In genomic region chr12:50765325-50765911, GRCh38 we compare ENCODE assay signal across 8 cellular contexts. TPM values are rescaled to one million over a fixed set of nuclear protein-coding genes. Genes with fewer than 3 reads are reported as not detected.
DNase-seq lines count a peak whose midpoint lies in the region; ATAC-seq, FAIRE-seq and TF ChIP-seq lines count a peak whose summit lies in the region.

No MANE protein-coding gene starts in this region.

- H3K27me3 ChIP-seq in ACC112 (ENCODE audit: insufficient read depth, low read length) = no peaks in the 10 kb centered on the region
- H3K27me3 ChIP-seq in breast epithelium = no peaks in the 10 kb centered on the region
- H3K27me3 ChIP-seq in small intestine (ENCODE audit: control insufficient read depth in 2 of 2, insufficient read depth in 2 of 2, low read length in 2 of 2) = no peaks in the 10 kb centered on the region

- H3K4me1 ChIP-seq in ACC112 (ENCODE audit: control insufficient read depth, insufficient read depth, low read length, unreplicated experiment) (peaks cover 17% of the 10 kb centered on the region), breast epithelium (peaks cover 4 to 5% of the 10 kb centered on the region in 2 donors), small intestine (ENCODE audit: control insufficient read depth in 2 of 2, insufficient read depth in 1 of 2, low read depth in 1 of 2, low read length in 1 of 2) (peaks cover 0 to 4% of the 10 kb centered on the region in 2 donors)

- H3K27me3 Mint-ChIP-seq in immature natural killer cell (ENCODE audit: low read depth in 3 of 3) = peaks cover 16 to 25% (median 25%) of the 10 kb centered on the region in 3 donors

- H3K4me1 Mint-ChIP-seq in immature natural killer cell = peaks cover 38 to 57% of the 10 kb centered on the region in 2 donors

- FAIRE-seq in GM12891 (lab: Jason Lieb, UNC) (peak; percentile 43), small intestine (lab: Jason Lieb, UNC) (no peak)

- no peaks in the 10 kb centered on the region for H3K36me3 Mint-ChIP-seq in immature natural killer cell

- peak overlapping the region; percentile 52 for H2AFZ ChIP-seq in ACC112 (ENCODE audit: low read length, unreplicated experiment)

- H3K9me3 ChIP-seq in breast epithelium = no peaks in the 10 kb centered on the region
- H3K9me3 ChIP-seq in small intestine (ENCODE audit: control insufficient read depth, low read depth) = no peaks in the 10 kb centered on the region

- peak overlapping the region; percentile 95 for H3K4me3 ChIP-seq in ACC112 (ENCODE audit: low read depth, low read length)
- peak overlapping the region; percentile 73 to 91 (median 91) for H3K4me3 ChIP-seq in breast epithelium
- H3K4me3 ChIP-seq in small intestine (ENCODE audit: low read depth in 1 of 2, low read length in 2 of 2) = peak overlapping the region in 1 of 2 donors; percentile 96

- TF ChIP-seq CTCF in breast epithelium (IDR thresholded peaks at IDR 0.05) = peak; percentile 32 to 70 (median 66)

- 0 out of 2 replicates have a peak, but pooled peaks cover under 1% of the 10 kb centered on the region for H3K36me3 ChIP-seq in ACC112 (ENCODE audit: insufficient read depth, low read length)
- no peaks in the 10 kb centered on the region for H3K36me3 ChIP-seq in breast epithelium
- no peaks in the 10 kb centered on the region for H3K36me3 ChIP-seq in small intestine (ENCODE audit: control insufficient read depth in 2 of 2, insufficient read depth in 2 of 2, low read length in 2 of 2)

- no peak for ATAC-seq in GM21447 (IDR thresholded peaks at IDR 0.05; ENCODE audit: unreplicated experiment)

- 22 to 23% (median 23%) methylated on average over 8 of the region's 8 CpGs for WGBS in small intestine, 3 donors

- TF ChIP-seq POLR2A in GM12891 (IDR thresholded peaks at IDR 0.05; ENCODE audit: low read depth, low read length) (no peak), breast epithelium (IDR thresholded peaks at IDR 0.05) (no peak)

- peaks cover 48% of the 10 kb centered on the region for H3K79me2 ChIP-seq in ACC112 (ENCODE audit: control insufficient read depth, insufficient read depth, low read length, unreplicated experiment)

- DNase-seq in GM12891 (ENCODE audit: insufficient read length, low spot score) (no peak), LoVo (ENCODE audit: low spot score) (peak; percentile 69), T-helper 1 cell (peak in 4 of 5 donors; percentile 31 to 71 (median 44)), breast epithelium (ENCODE audit: low spot score in 2 of 2) (no peak), immature natural killer cell (peak; percentile 54 to 59 (median 57)), small intestine (peak; percentile 65)

- peak overlapping the region; percentile 88 to 98 (median 94) for H3K27ac Mint-ChIP-seq in immature natural killer cell

- peak overlapping the region; percentile 43 for H3K27ac ChIP-seq in ACC112 (ENCODE audit: low read depth, low read length)
- peak overlapping the region; percentile 94 to 99 for H3K27ac ChIP-seq in breast epithelium
- no peak overlapping the region for H3K27ac ChIP-seq in small intestine (ENCODE audit: low read depth in 1 of 2, low read length in 1 of 2)

- peak overlapping the region; percentile 88 to 97 (median 89) for H3K4me3 Mint-ChIP-seq in immature natural killer cell

- no peaks in the 10 kb centered on the region for H3K9me3 Mint-ChIP-seq in immature natural killer cell

- intact Hi-C loops in breast epithelium (cut with DNase I; ENCODE audit: low total_unique reads) = no loop called here

TF ChIP-seq in GM12891, 5 proteins besides CTCF, POLR2A, EP300 and RAD21:
- TF ChIP-seq TAF1 (IDR thresholded peaks at IDR 0.05; ENCODE audit: low read depth, low read length) = no peak
- TF ChIP-seq PAX5 (IDR thresholded peaks at IDR 0.05; ENCODE audit: insufficient read depth, low read length, severe bottlenecking) = no peak
- TF ChIP-seq POU2F2 (IDR thresholded peaks at IDR 0.05; ENCODE audit: low read depth, low read length) = no peak
- TF ChIP-seq SPI1 (IDR thresholded peaks at IDR 0.05; ENCODE audit: low read depth, low read length) = no peak
- no peak for TF ChIP-seq POLR2AphosphoS5 (IDR thresholded peaks at IDR 0.05; ENCODE audit: low read depth, low read length)

RNA-seq across cellular contexts. Expression of gene ATF1, which starts 1.5 kb away (rescaled TPM):
- polyA plus RNA-seq in GM12891 (2012; ENCODE audit: low read depth, missing spikeins) = 18.6 TPM
- total RNA-seq in breast epithelium = 10 to 100 TPM; 22.2 to 32.2 (median 27.2) TPM
- 10 to 100 TPM; 34.9 to 43.8 (median 37.6) TPM for polyA plus RNA-seq in immature natural killer cell
- polyA plus RNA-seq in small intestine = 10 to 100 TPM; 16.3 to 18.9 (median 16.5) TPM

Comparison
In these comparisons a context has a peak if more than half of its experiments do, and no peak if none do; other contexts are left out.
1. H3K27ac ChIP-seq: peak in ACC112 (single experiment) and breast epithelium (2 of 2); none in small intestine (0 of 2).
2. DNase-seq: peak in LoVo (single experiment), T-helper 1 cell (4 of 5), immature natural killer cell (3 of 3) and small intestine (single experiment); none in GM12891 (single experiment) and breast epithelium (0 of 2).